In genomic region chr13:113297370-113297871, GRCh38 we compare ENCODE assay signal across 8 cellular contexts. TPM values are rescaled to one million over a fixed set of nuclear protein-coding genes. Genes with fewer than 3 reads are reported as not detected.
DNase-seq lines count a peak whose midpoint lies in the region; ATAC-seq and TF ChIP-seq lines count a peak whose summit lies in the region.

No MANE protein-coding gene starts in this region.

- H3K9me3 Mint-ChIP-seq in CD8-positive, alpha-beta T cell: no peaks in the 10 kb centered on the region

- CTCF ChIA-PET in CD8-positive, alpha-beta T cell (lab: Charles Lee): no interaction called here

- POLR2A ChIA-PET in CD8-positive, alpha-beta T cell (lab: Charles Lee): interaction anchor here (0.9 to 2.2 kb wide), 7 partner anchors 12 to 328 kb away, joined by 3 to 13 read pairs (median 4); partner anchors contain the start of genes CUL4A, MCF2L and PCID2

- H3K27ac Mint-ChIP-seq in CD8-positive, alpha-beta T cell: peak overlapping the region; percentile 98

- no peaks in the 10 kb centered on the region for H3K9me3 ChIP-seq in CD8-positive, alpha-beta T cell (ENCODE audit: low read length)
- H3K9me3 ChIP-seq in HUES48 (ENCODE audit: control insufficient read depth, insufficient read depth, low read length) (no peaks in the 10 kb centered on the region), parathyroid adenoma (ENCODE audit: control insufficient read depth, low read length) (no peaks in the 10 kb centered on the region)

- H3K4me2 ChIP-seq in parathyroid adenoma (ENCODE audit: low read length): peak overlapping the region; percentile 73

- peaks cover 26% of the 10 kb centered on the region for H3K4me1 ChIP-seq in CD8-positive, alpha-beta T cell (ENCODE audit: insufficient read depth, low read length)
- H3K4me1 ChIP-seq in HUES48 (ENCODE audit: control insufficient read depth, insufficient read depth, low read length): peaks cover 5% of the 10 kb centered on the region; the same call in 1 of the 2 replicates
- H3K4me1 ChIP-seq in parathyroid adenoma: peaks cover 2% of the 10 kb centered on the region
- no peaks in the 10 kb centered on the region for H3K4me1 ChIP-seq in urinary bladder (ENCODE audit: insufficient read depth)

- peaks cover 7% of the 10 kb centered on the region for H3K27me3 Mint-ChIP-seq in CD8-positive, alpha-beta T cell (ENCODE audit: low read depth)

- WGBS in urinary bladder: under 1% methylated on average over 49 of the region's 49 CpGs

- ATAC-seq in CD8-positive, alpha-beta T cell: peak; percentile 53
- ATAC-seq in GM19468 (IDR thresholded peaks at IDR 0.05; ENCODE audit: extremely low read depth, unreplicated experiment): peak; percentile 1

- H3K36me3 ChIP-seq in CD8-positive, alpha-beta T cell (ENCODE audit: insufficient read depth, low read length): no peaks in the 10 kb centered on the region
- H3K36me3 ChIP-seq in HUES48 (ENCODE audit: control insufficient read depth, insufficient read depth, low read length) (no peaks in the 10 kb centered on the region), parathyroid adenoma (ENCODE audit: control insufficient read depth, insufficient read depth, low read length) (no peaks in the 10 kb centered on the region), urinary bladder (ENCODE audit: insufficient read depth) (no peaks in the 10 kb centered on the region)

- H3K4me3 Mint-ChIP-seq in CD8-positive, alpha-beta T cell: peak overlapping the region; percentile 96

- H3K36me3 Mint-ChIP-seq in CD8-positive, alpha-beta T cell: peaks cover 14% of the 10 kb centered on the region

- peak overlapping the region; percentile 83 for H3K27ac ChIP-seq in CD8-positive, alpha-beta T cell (ENCODE audit: low read depth, low read length)
- H3K27ac ChIP-seq in HUES48 (ENCODE audit: low read depth, low read length) (peak overlapping the region; percentile 59), epithelial cell of prostate (peak overlapping the region; percentile 83), parathyroid adenoma (peak overlapping the region; percentile 32), urinary bladder (ENCODE audit: low read depth) (peak overlapping the region; percentile 56)

- H3K9ac ChIP-seq in HUES48 (ENCODE audit: low read depth, low read length) (peak overlapping the region; percentile 92), parathyroid adenoma (peak overlapping the region; percentile 72)

- no peaks in the 10 kb centered on the region for H3K27me3 ChIP-seq in CD8-positive, alpha-beta T cell (ENCODE audit: insufficient read depth, low read length)
- no peaks in the 10 kb centered on the region for H3K27me3 ChIP-seq in HUES48 (ENCODE audit: control insufficient read depth, insufficient read depth, low read length)
- H3K27me3 ChIP-seq in parathyroid adenoma (ENCODE audit: control insufficient read depth, insufficient read depth, low read length): no peaks in the 10 kb centered on the region

- DNase-seq in CD8-positive, alpha-beta T cell: peak; percentile 18 to 67 (median 46)
- DNase-seq in activated CD8-positive, alpha-beta memory T cell treated with anti-CD3 and anti-CD28 coated beads for 4 hours (ENCODE audit: low read depth in 2 of 2): peak; percentile 19 to 28
- DNase-seq in epithelial cell of prostate (ENCODE audit: low read depth, low spot score) (no peak), NCI-H1092 treated with DMSO at 0.1 percent for 48 hours (lab: John Stamatoyannopoulos, UW) (no peak)

- intact Hi-C loops in CD8-positive, alpha-beta T cell (cut with DNase I, micrococcal nuclease): loop anchor here (1.0 to 10.0 kb wide), 10 partner anchors 88 to 713 kb away; partner anchors contain the start of genes DCUN1D2 (in 2 of the 2), MCF2L (in 2 of the 2), CUL4A (in 1 of the 2) and PCID2 (in 1 of the 2)

- H3K4me3 ChIP-seq in CD8-positive, alpha-beta T cell (ENCODE audit: low read depth, low read length): peak overlapping the region; percentile 93
- H3K4me3 ChIP-seq in HUES48 (ENCODE audit: low read depth, low read length) (peak overlapping the region; percentile 98), parathyroid adenoma (ENCODE audit: low read depth, low read length) (peak overlapping the region; percentile 89), urinary bladder (ENCODE audit: low read depth, low read length) (peak overlapping the region; percentile 98)

- peaks cover 12% of the 10 kb centered on the region for H3K79me2 ChIP-seq in parathyroid adenoma

- peak overlapping the region; percentile 60 for H2AFZ ChIP-seq in parathyroid adenoma

- TF ChIP-seq CTCF in CD8-positive, alpha-beta T cell (IDR thresholded peaks at IDR 0.05): no peak
- no peak for TF ChIP-seq CTCF in parathyroid adenoma (IDR thresholded peaks at IDR 0.05)

- peaks cover 34% of the 10 kb centered on the region for H3K4me1 Mint-ChIP-seq in CD8-positive, alpha-beta T cell (ENCODE audit: low read depth)

RNA-seq across cellular contexts. Expression of gene LAMP1, which starts 0.4 kb away (rescaled TPM):
- total RNA-seq in CD8-positive, alpha-beta T cell: 10 to 100 TPM; 84.8 to 87.5 TPM
- 75.2 TPM for total RNA-seq in urinary bladder
- 158 TPM for polyA plus RNA-seq in urinary bladder

Comparison
In these comparisons a context has a peak if more than half of its experiments do, and no peak if none do; other contexts are left out.
1. DNase-seq: peak in CD8-positive, alpha-beta T cell (7 of 7) and activated CD8-positive, alpha-beta memory T cell treated with anti-CD3 and anti-CD28 coated beads for 4 hours (2 of 2); none in epithelial cell of prostate (single experiment) and NCI-H1092 treated with DMSO at 0.1 percent for 48 hours (single experiment).
2. H3K27ac ChIP-seq: peak in every context shown above with its lines; median percentile 83 in CD8-positive, alpha-beta T cell; 83 in epithelial cell of prostate; 59 in HUES48; 56 in urinary bladder; 32 in parathyroid adenoma.
3. Peak in every context shown above with its lines, with median percentiles within 50 percentile points of each other: H3K4me3 ChIP-seq.